ENCODE assay signal across 20 cellular contexts in the genomic region with DNA sequence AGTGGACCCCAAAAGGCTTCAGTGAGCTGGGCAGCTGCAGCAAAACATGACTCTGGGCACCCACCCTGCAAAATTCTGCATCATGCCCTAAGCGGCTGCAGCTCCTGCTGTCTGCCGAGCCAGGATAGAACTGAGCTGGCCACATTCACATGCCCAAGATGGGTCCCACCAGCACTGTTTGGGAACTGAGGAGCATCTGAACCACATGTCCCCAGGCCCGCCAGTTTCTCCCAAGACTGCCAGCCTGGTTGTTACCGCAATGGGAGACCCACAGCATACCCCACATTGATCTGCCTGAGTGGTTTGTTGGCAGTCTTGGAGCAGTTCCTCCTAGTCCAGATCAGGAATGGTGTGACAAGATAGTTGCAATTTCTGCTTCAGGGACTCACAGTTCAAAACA.
DNase-seq lines count a peak whose midpoint lies in the region; ATAC-seq, FAIRE-seq and TF ChIP-seq lines count a peak whose summit lies in the region.
"Had no signal": no experiment of that assay in that cellular context is flagged by ENCODE, and none has a peak within 500 bp of the region (broad histone marks: within the 10 kb centered on the region; RNA-seq: fewer than 3 reads in every experiment).

No MANE protein-coding gene starts in this region.

- H3K56ac ChIP-seq in H1 (replicated peaks; ENCODE audit: insufficient read length, low read depth, low read length), result no peak overlapping the region

- H3K23ac ChIP-seq in H1 (ENCODE audit: insufficient read length), result no peak overlapping the region
- H3K23ac ChIP-seq in neuronal stem cell (ENCODE audit: low read depth, low read length, poor library complexity), result no peak overlapping the region

- H4K8ac ChIP-seq in H1 (ENCODE audit: extremely low read depth, insufficient read depth, low read length), result peak overlapping the region; percentile 41; the same call in 1 of the 2 replicates
- H4K8ac ChIP-seq in neuronal stem cell (ENCODE audit: low read depth, low read length), result no peak overlapping the region

- H4K5ac ChIP-seq in H1 (ENCODE audit: insufficient read length, low read depth, low read length), result no peak overlapping the region

- H2AK5ac ChIP-seq in H1 (ENCODE audit: low read depth, low read length) (no peak overlapping the region), neuronal stem cell (ENCODE audit: low read depth, low read length) (no peak overlapping the region)

- TF ChIP-seq POLR2A in H1 (IDR thresholded peaks at IDR 0.05; ENCODE audit: control extremely low read depth in 1 of 2, low read depth in 2 of 2, low read length in 2 of 2), result no peak

- no peak for FAIRE-seq in H1 (lab: Jason Lieb, UNC)
- FAIRE-seq: A549, D721Med, GM12878, GM12892, GM18507 had no signal

- H3K23me2 ChIP-seq in H1 (ENCODE audit: low read depth, low read length), result no peaks in the 10 kb centered on the region

- no peaks in the 10 kb centered on the region for H3K79me2 ChIP-seq in H1 (ENCODE audit: control insufficient read depth in 1 of 2, insufficient read depth in 2 of 2, low read length in 2 of 2)

- no peak overlapping the region for H2BK120ac ChIP-seq in H1 (replicated peaks; ENCODE audit: low read depth, low read length)
- no peak overlapping the region for H2BK120ac ChIP-seq in neuronal stem cell (ENCODE audit: low read depth, low read length)

- H3K18ac ChIP-seq in H1 (ENCODE audit: extremely low read depth, low read length), result no peak overlapping the region
- peak overlapping the region; percentile 36 for H3K18ac ChIP-seq in neuronal stem cell (ENCODE audit: low read length)

- 100% methylated on average over 4 of the region's 4 CpGs; no CpG with 5 or more reads in 1 of the 2 experiments for WGBS in H1 (ENCODE audit: extremely low coverage in 1 of 2, insufficient coverage in 1 of 2, insufficient read length in 1 of 2, insufficient replicate concordance in 2 of 2, low coverage in 1 of 2, low lambda C conversion rate in 2 of 2, missing lambda C conversion rate in 1 of 2), 2 experiments
- WGBS in neuronal stem cell (ENCODE audit: extremely low coverage in 2 of 2, insufficient read length in 2 of 2, insufficient replicate concordance in 1 of 2), 2 donors, result no CpG with 5 or more reads among the region's 4 CpGs

- DNase-seq in H1 (ENCODE audit: low read depth in 1 of 2, low spot score in 2 of 2), result no peak
- no peak for DNase-seq in neuronal stem cell (ENCODE audit: low spot score)
- DNase-seq in mucosa of descending colon, result no peak
- DNase-seq in G401 (ENCODE audit: low spot score), result no peak
- DNase-seq: AML-193; Calu3; CD4-positive, alpha-beta T cell; CD8-positive, alpha-beta T cell; DMS79 treated with DMSO at 0.1 percent for 48 hours; GDM1 had no signal

- H3K4me3 ChIP-seq in H1 (ENCODE audit: extremely low read depth in 1 of 4, insufficient read depth in 2 of 4, low read depth in 3 of 4, low read length in 4 of 4) (no peak overlapping the region), neuronal stem cell (ENCODE audit: low read length in 2 of 2) (no peak overlapping the region), mucosa of descending colon (no peak overlapping the region)
- H3K4me3 ChIP-seq: A549; BLaER1 treated with 17β-estradiol and CSF1 and Interleukin-3, amounts not matched to agents 10 nM and 100 nM; GM12878 had no signal

- H2AFZ ChIP-seq in H1 (ENCODE audit: low read length) (0 out of 2 replicates have a peak overlapping the region, but pooled peaks have one; percentile 67), neuronal stem cell (ENCODE audit: low read length) (no peak overlapping the region)

- H2BK5ac ChIP-seq in H1 (ENCODE audit: low read depth, low read length) (no peak overlapping the region), neuronal stem cell (ENCODE audit: low read length) (no peak overlapping the region)

- H3K4ac ChIP-seq in H1 (replicated peaks; ENCODE audit: insufficient read length, low read depth, low read length) (no peak overlapping the region), neuronal stem cell (ENCODE audit: low read length) (no peak overlapping the region)

- intact Hi-C loops in mucosa of descending colon (cut with DNase I, micrococcal nuclease), result no loop called here

- CTCF ChIA-PET in H1 (lab: Charles Lee; ENCODE audit: partially characterized antibody), result interaction anchor here (0.6 to 2.0 kb wide), 8 partner anchors 8 to 292 kb away, joined by 3 to 7 read pairs (median 4); no protein-coding TSS in a partner anchor

- ATAC-seq in HG03432 (IDR thresholded peaks at IDR 0.05; ENCODE audit: unreplicated experiment) (peak; percentile 8), mucosa of descending colon (no peak)
- ATAC-seq: A549; CD8-positive, alpha-beta T cell had no signal

- no peak overlapping the region for H2BK12ac ChIP-seq in H1 (ENCODE audit: low read depth, low read length)
- H2BK12ac ChIP-seq in neuronal stem cell (ENCODE audit: low read length), result no peak overlapping the region

- no peak overlapping the region for H2BK20ac ChIP-seq in H1 (ENCODE audit: low read length)

- H2BK15ac ChIP-seq in H1 (ENCODE audit: low read length) (no peak overlapping the region), neuronal stem cell (ENCODE audit: low read length) (no peak overlapping the region)

- H4K91ac ChIP-seq in H1 (replicated peaks; ENCODE audit: insufficient read length, low read length) (no peak overlapping the region), neuronal stem cell (ENCODE audit: low read depth, low read length, poor library complexity) (no peak overlapping the region)

- H3K14ac ChIP-seq in H1 (ENCODE audit: insufficient read length) (no peak overlapping the region), neuronal stem cell (ENCODE audit: low read length) (no peak overlapping the region)

- H4K20me1 ChIP-seq in H1 (replicated peaks in 1 of 2; ENCODE audit: control insufficient read depth in 1 of 2, insufficient read depth in 2 of 2, low read length in 2 of 2), result no peaks in the 10 kb centered on the region
- H4K20me1 ChIP-seq: BLaER1 treated with 17β-estradiol and CSF1 and Interleukin-3, amounts not matched to agents 10 nM and 100 nM had no signal

- no peak overlapping the region for H3K4me2 ChIP-seq in H1 (ENCODE audit: insufficient read depth in 1 of 2, low read depth in 2 of 2, low read length in 2 of 2)
- no peak overlapping the region for H3K4me2 ChIP-seq in neuronal stem cell (ENCODE audit: insufficient read depth, low read length, poor library complexity, severe bottlenecking)
- H3K4me2 ChIP-seq: A549; BLaER1 treated with 17β-estradiol and CSF1 and Interleukin-3, amounts not matched to agents 10 nM and 100 nM had no signal

- TF ChIP-seq CTCF in H1 (IDR thresholded peaks at IDR 0.05; ENCODE audit: control extremely low read depth in 1 of 3, insufficient read depth in 1 of 3, low read depth in 1 of 3, low read length in 3 of 3) (no peak), mucosa of descending colon (IDR thresholded peaks at IDR 0.05) (no peak)

- POLR2A ChIA-PET in H1 (lab: Charles Lee; ENCODE audit: partially characterized antibody), result no interaction called here

- no peak for TF ChIP-seq EP300 in H1 (IDR thresholded peaks at IDR 0.05; ENCODE audit: borderline replicate concordance in 1 of 2, low read depth in 2 of 2, low read length in 2 of 2)

- H3K36me3 ChIP-seq in H1 (ENCODE audit: control insufficient read depth in 2 of 4, insufficient read depth in 4 of 4, low read length in 3 of 4) (no peaks in the 10 kb centered on the region), neuronal stem cell (replicated peaks in 1 of 2; ENCODE audit: control insufficient read depth in 2 of 2, insufficient read depth in 2 of 2, low read length in 2 of 2) (no peaks in the 10 kb centered on the region), mucosa of descending colon (ENCODE audit: low read depth) (no peaks in the 10 kb centered on the region)
- H3K36me3 ChIP-seq: BLaER1 treated with 17β-estradiol and CSF1 and Interleukin-3, amounts not matched to agents 10 nM and 100 nM had no signal

- H3K9ac ChIP-seq in H1 (replicated peaks in 1 of 4; ENCODE audit: extremely low read depth in 1 of 4, low read depth in 3 of 4, low read length in 3 of 4), result no peak overlapping the region
- no peak overlapping the region for H3K9ac ChIP-seq in neuronal stem cell (ENCODE audit: low read depth, low read length, poor library complexity)
- H3K9ac ChIP-seq: BLaER1 treated with 17β-estradiol and CSF1 and Interleukin-3, amounts not matched to agents 10 nM and 100 nM had no signal

- H3K9me3 ChIP-seq in H1 (ENCODE audit: insufficient read depth in 2 of 2, low read depth in 1 of 2, low read length in 1 of 2) (no peaks in the 10 kb centered on the region; a peak in 1 of 4 replicates), neuronal stem cell (replicated peaks in 1 of 2; ENCODE audit: control insufficient read depth in 2 of 2, insufficient read depth in 1 of 2, low read depth in 1 of 2, low read length in 2 of 2) (peaks cover 0 to 24% of the 10 kb centered on the region in 2 donors), mucosa of descending colon (no peaks in the 10 kb centered on the region)
- H3K9me3 ChIP-seq: A549 had no signal

- no peak for TF ChIP-seq RAD21 in H1 (IDR thresholded peaks at IDR 0.05 in 1 of 2, conservative IDR thresholded peaks at IDR 0.05 in 1 of 2; ENCODE audit: low read depth in 2 of 2, low read length in 2 of 2)

- in situ Hi-C loops in G401 (cut with HindIII; ENCODE audit: low sequenced_read_pairs), result no loop called here

- no peaks in the 10 kb centered on the region for H3K79me1 ChIP-seq in H1 (ENCODE audit: low read depth, low read length)
- H3K79me1 ChIP-seq in neuronal stem cell (ENCODE audit: low read depth, low read length), result no peaks in the 10 kb centered on the region

- H3K27ac ChIP-seq in H1 (ENCODE audit: low read depth, low read length), result no peak overlapping the region
- no peak overlapping the region for H3K27ac ChIP-seq in neuronal stem cell (replicated peaks; ENCODE audit: low read length)
- H3K27ac ChIP-seq: 22Rv1; A549; BLaER1 treated with 17β-estradiol and CSF1 and Interleukin-3, amounts not matched to agents 10 nM and 100 nM; C4-2B had no signal

- H3K4me1 ChIP-seq in H1 (replicated peaks in 1 of 4; ENCODE audit: control insufficient read depth in 3 of 4, insufficient read depth in 4 of 4, low read length in 3 of 4) (peaks cover 0 to 6% (median 3%) of the 10 kb centered on the region in 4 experiments; a peak in 2 of 7 replicates), neuronal stem cell (ENCODE audit: control insufficient read depth in 2 of 2, insufficient read depth in 1 of 2, low read depth in 1 of 2, low read length in 2 of 2) (peaks cover 2 to 8% of the 10 kb centered on the region in 2 donors), mucosa of descending colon (ENCODE audit: low read depth) (no peaks in the 10 kb centered on the region)
- H3K4me1 ChIP-seq: A549; BLaER1 treated with 17β-estradiol and CSF1 and Interleukin-3, amounts not matched to agents 10 nM and 100 nM; Caco-2 had no signal

- H3K27me3 ChIP-seq in H1 (replicated peaks in 1 of 4; ENCODE audit: control insufficient read depth in 3 of 4, extremely low read depth in 1 of 4, insufficient read depth in 3 of 4, low read length in 3 of 4), result no peaks in the 10 kb centered on the region
- H3K27me3 ChIP-seq in neuronal stem cell (ENCODE audit: control insufficient read depth in 3 of 3, insufficient read depth in 3 of 3, low read depth in 1 of 3, low read length in 3 of 3), result no peaks in the 10 kb centered on the region
- H3K27me3 ChIP-seq: BLaER1 treated with 17β-estradiol and CSF1 and Interleukin-3, amounts not matched to agents 10 nM and 100 nM had no signal

TF ChIP-seq in H1, 55 proteins besides CTCF, POLR2A, EP300 and RAD21:
- no peak for TF ChIP-seq EGR1 (IDR thresholded peaks at IDR 0.05; ENCODE audit: borderline replicate concordance, low read depth, low read length)
